In the genomic region with DNA sequence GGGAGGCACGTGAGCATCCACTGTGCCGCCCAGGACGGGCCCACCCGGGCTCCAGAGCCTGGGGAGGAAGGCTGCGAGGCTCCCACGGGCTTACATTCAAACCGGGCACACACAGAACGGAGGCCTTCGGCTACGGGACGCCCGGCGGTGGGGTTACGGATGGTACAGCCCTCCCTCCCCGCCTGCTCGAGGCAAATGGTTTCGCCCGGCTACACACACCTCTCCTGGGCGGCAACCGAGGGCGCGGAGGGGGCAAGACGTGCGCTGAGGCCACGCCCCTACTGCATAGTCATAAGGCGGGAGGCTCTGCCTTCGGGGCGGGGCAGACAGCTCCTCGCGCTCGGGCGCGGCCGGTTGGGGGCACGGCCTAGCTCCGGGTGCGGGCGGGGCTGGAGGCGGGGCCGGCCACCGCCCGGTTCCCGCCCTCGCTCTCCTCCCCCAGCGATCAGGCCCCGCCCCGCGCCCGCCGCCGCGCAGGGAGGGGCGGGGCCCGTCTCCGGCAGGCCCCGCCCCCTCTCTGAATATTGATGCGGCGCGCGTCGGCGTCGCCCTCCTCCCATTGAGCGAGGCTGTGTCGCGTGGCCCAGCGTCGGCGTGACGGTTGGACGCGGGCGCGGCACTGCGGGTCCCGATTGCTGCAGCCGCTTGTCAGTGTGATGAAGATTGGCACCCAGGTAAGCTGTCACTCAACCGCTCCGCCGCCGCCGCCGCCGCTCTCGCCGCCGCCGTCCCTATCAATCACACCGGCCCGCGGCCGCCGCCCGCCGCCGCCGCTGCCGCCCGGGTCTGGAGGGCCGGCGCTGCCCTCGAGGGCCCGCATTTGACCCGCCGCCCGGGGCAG, we compare ENCODE assay signal across 8 cellular contexts. TPM values are rescaled to one million over a fixed set of nuclear protein-coding genes. Genes with fewer than 3 reads are reported as not detected.
A peak's percentile ranks its signal among the peaks of the same experiment; 100 is the strongest.
DNase-seq lines count a peak whose midpoint lies in the region; ATAC-seq, FAIRE-seq and TF ChIP-seq lines count a peak whose summit lies in the region.

A gene with protein sequence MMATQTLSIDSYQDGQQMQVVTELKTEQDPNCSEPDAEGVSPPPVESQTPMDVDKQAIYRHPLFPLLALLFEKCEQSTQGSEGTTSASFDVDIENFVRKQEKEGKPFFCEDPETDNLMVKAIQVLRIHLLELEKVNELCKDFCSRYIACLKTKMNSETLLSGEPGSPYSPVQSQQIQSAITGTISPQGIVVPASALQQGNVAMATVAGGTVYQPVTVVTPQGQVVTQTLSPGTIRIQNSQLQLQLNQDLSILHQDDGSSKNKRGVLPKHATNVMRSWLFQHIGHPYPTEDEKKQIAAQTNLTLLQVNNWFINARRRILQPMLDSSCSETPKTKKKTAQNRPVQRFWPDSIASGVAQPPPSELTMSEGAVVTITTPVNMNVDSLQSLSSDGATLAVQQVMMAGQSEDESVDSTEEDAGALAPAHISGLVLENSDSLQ (plus strand): TSS at position 572 of the 841 bp plus-strand sequence. CDS start 29,820 bp downstream, outside the sequence.

- H3K4me3 Mint-ChIP-seq in activated T-cell treated with anti-CD3 and anti-CD28 coated beads, Interleukin-2, amount 50 U/mL, for 72 hours: peak within 1 kb of the TSS; percentile 90 to 94

- H3K4me1 ChIP-seq in DOHH2 (ENCODE audit: control insufficient read depth, low read length): peaks cover 32% of the 10 kb centered on the region
- peaks cover 8% of the 10 kb centered on the region; the same call in 1 of the 2 replicates for H3K4me1 ChIP-seq in GM23248 (ENCODE audit: insufficient read depth)
- H3K4me1 ChIP-seq in Karpas-422 (ENCODE audit: low read length): peaks cover 25% of the 10 kb centered on the region
- peaks cover 15 to 29% (median 22%) of the 10 kb centered on the region in 4 donors for H3K4me1 ChIP-seq in esophagus muscularis mucosa
- peaks cover 4 to 13% of the 10 kb centered on the region in 2 donors for H3K4me1 ChIP-seq in muscle layer of duodenum (ENCODE audit: control insufficient read depth in 1 of 2, insufficient read depth in 2 of 2, low read length in 2 of 2)

- H3K9me3 ChIP-seq in DOHH2 (ENCODE audit: control insufficient read depth, insufficient read depth, low read length) (no peaks in the 10 kb centered on the region), GM23248 (ENCODE audit: low read depth) (no peaks in the 10 kb centered on the region), Karpas-422 (ENCODE audit: low read length) (no peaks in the 10 kb centered on the region), esophagus muscularis mucosa (no peaks in the 10 kb centered on the region), muscle layer of duodenum (ENCODE audit: control insufficient read depth in 1 of 2, low read length in 2 of 2) (no peaks in the 10 kb centered on the region)

- ATAC-seq in activated T-cell treated with anti-CD3 and anti-CD28 coated beads, Interleukin-2, amount 50 U/mL, for 72 hours (replicated peaks in 1 of 2): peak; percentile 89 to 90

- H3K4me3 ChIP-seq in DOHH2 (ENCODE audit: low read length) (peak within 1 kb of the TSS; percentile 81), GM23248 (peak within 1 kb of the TSS; percentile 85), Karpas-422 (ENCODE audit: low read length) (peak within 1 kb of the TSS; percentile 86), esophagus muscularis mucosa (peak within 1 kb of the TSS; percentile 65 to 99 (median 84)), muscle layer of duodenum (ENCODE audit: low read depth in 1 of 2, low read length in 2 of 2) (peak within 1 kb of the TSS; percentile 68 to 70)

- H3K4me2 ChIP-seq in DOHH2 (ENCODE audit: low read length) (peak within 1 kb of the TSS; percentile 87), GM23248 (ENCODE audit: unreplicated experiment) (peak within 1 kb of the TSS; percentile 97), Karpas-422 (ENCODE audit: low read depth, low read length, poor library complexity, severe bottlenecking) (peak within 1 kb of the TSS; percentile 82)

- H2AFZ ChIP-seq in GM23248 (peak within 1 kb of the TSS; percentile 98), Karpas-422 (ENCODE audit: low read length) (peak within 1 kb of the TSS; percentile 76)

- WGBS in GM23248 (ENCODE audit: low coverage in 1 of 2, low lambda C conversion rate in 2 of 2, missing lambda C conversion rate in 2 of 2), 2 experiments: 1% methylated on average over 49 to 84 of the region's 106 CpGs
- WGBS in esophagus muscularis mucosa: 0% methylated on average over 20 of the region's 106 CpGs

- no peaks in the 10 kb centered on the region for H3K27me3 ChIP-seq in DOHH2 (ENCODE audit: control insufficient read depth, low read length)
- H3K27me3 ChIP-seq in GM23248 (replicated peaks; ENCODE audit: insufficient read depth): no peaks in the 10 kb centered on the region
- no peaks in the 10 kb centered on the region for H3K27me3 ChIP-seq in Karpas-422 (ENCODE audit: low read length)
- H3K27me3 ChIP-seq in esophagus muscularis mucosa: no peaks in the 10 kb centered on the region
- H3K27me3 ChIP-seq in muscle layer of duodenum (ENCODE audit: low read depth, low read length): no peaks in the 10 kb centered on the region

- FAIRE-seq in RCC 7860 (lab: Jason Lieb, UNC): no peak

- TF ChIP-seq CTCF in DOHH2 (IDR thresholded peaks at IDR 0.05; ENCODE audit: low read depth, low read length, poor library complexity, severe bottlenecking) (no peak), esophagus muscularis mucosa (IDR thresholded peaks at IDR 0.05) (peak in 1 of 3 experiments; percentile 15)

- no peak for TF ChIP-seq EP300 in esophagus muscularis mucosa (IDR thresholded peaks at IDR 0.05)

- peak within 1 kb of the TSS; percentile 96 for H3K27ac Mint-ChIP-seq in activated T-cell treated with anti-CD3 and anti-CD28 coated beads, Interleukin-2, amount 50 U/mL, for 72 hours

- peak within 1 kb of the TSS; percentile 42 for H3K27ac ChIP-seq in DOHH2 (ENCODE audit: low read depth, low read length)
- peak within 1 kb of the TSS; percentile 84 for H3K27ac ChIP-seq in GM23248
- peak within 1 kb of the TSS; percentile 65 for H3K27ac ChIP-seq in Karpas-422 (ENCODE audit: low read length)
- peak within 1 kb of the TSS; percentile 95 to 100 (median 98) for H3K27ac ChIP-seq in esophagus muscularis mucosa (replicated peaks in 1 of 4)
- peak within 1 kb of the TSS; percentile 92 for H3K27ac ChIP-seq in muscle layer of duodenum (ENCODE audit: low read length)

- H3K36me3 Mint-ChIP-seq in activated T-cell treated with anti-CD3 and anti-CD28 coated beads, Interleukin-2, amount 50 U/mL, for 72 hours (ENCODE audit: insufficient read depth in 2 of 2): peaks cover 0 to 10% of the 10 kb centered on the region in 2 donors

- intact Hi-C loops in esophagus muscularis mucosa (cut with DNase I): loop anchor here (10.0 kb wide), 2 partner anchors 49 to 79 kb away; a partner anchor contains a TSS

- H3K27me3 Mint-ChIP-seq in activated T-cell treated with anti-CD3 and anti-CD28 coated beads, Interleukin-2, amount 50 U/mL, for 72 hours (ENCODE audit: low read depth): no peaks in the 10 kb centered on the region

- H3K9me3 Mint-ChIP-seq in activated T-cell treated with anti-CD3 and anti-CD28 coated beads, Interleukin-2, amount 50 U/mL, for 72 hours: no peaks in the 10 kb centered on the region

- peaks cover 4% of the 10 kb centered on the region; the same call in 1 of the 2 replicates for H3F3A ChIP-seq in DOHH2 (ENCODE audit: control insufficient read depth, insufficient read depth)
- H3F3A ChIP-seq in GM23248 (ENCODE audit: insufficient read depth): peaks cover 15% of the 10 kb centered on the region; the same call in 1 of the 2 replicates

- peaks cover 18% of the 10 kb centered on the region for H3K36me3 ChIP-seq in DOHH2 (ENCODE audit: control insufficient read depth, low read length)
- no peaks in the 10 kb centered on the region; the same call in 1 of the 2 replicates for H3K36me3 ChIP-seq in GM23248 (ENCODE audit: low read depth)
- H3K36me3 ChIP-seq in Karpas-422 (ENCODE audit: insufficient read depth, low read length): peaks cover 7% of the 10 kb centered on the region
- peaks cover 0 to 4% (median 0%) of the 10 kb centered on the region in 4 donors for H3K36me3 ChIP-seq in esophagus muscularis mucosa
- H3K36me3 ChIP-seq in muscle layer of duodenum (ENCODE audit: control insufficient read depth in 1 of 2, insufficient read depth in 2 of 2, low read length in 2 of 2): no peaks in the 10 kb centered on the region

- no peak for TF ChIP-seq POLR2A in esophagus muscularis mucosa (IDR thresholded peaks at IDR 0.05; ENCODE audit: low read depth)

- H3K9ac ChIP-seq in GM23248 (peak within 1 kb of the TSS; percentile 91), Karpas-422 (ENCODE audit: low read length) (peak within 1 kb of the TSS; percentile 89)

- H3K79me2 ChIP-seq in DOHH2 (ENCODE audit: control insufficient read depth, low read length) (peaks cover 38% of the 10 kb centered on the region), GM23248 (ENCODE audit: insufficient read depth) (peaks cover 40% of the 10 kb centered on the region), Karpas-422 (ENCODE audit: low read length) (peaks cover 26% of the 10 kb centered on the region)

- peak; percentile 100 for DNase-seq in GM23248
- DNase-seq in Karpas-422: peak; percentile 99
- DNase-seq in RCC 7860 (ENCODE audit: low spot score): peak; percentile 97
- peak; percentile 99 to 100 for DNase-seq in activated T-cell treated with anti-CD3 and anti-CD28 coated beads, Interleukin-2, amount 50 U/mL, for 72 hours
- peak; percentile 99 for DNase-seq in esophagus muscularis mucosa (ENCODE audit: extremely low spot score)
- peak; percentile 95 for DNase-seq in stimulated activated CD8-positive, alpha-beta memory T cell treated with anti-CD3 and anti-CD28 coated beads, Interleukin-7, amount 100 ng/mL, for 24 hours (ENCODE audit: low read depth)

- H3K9me2 ChIP-seq in DOHH2 (replicated peaks; ENCODE audit: control insufficient read depth, low read length) (no peaks in the 10 kb centered on the region), GM23248 (ENCODE audit: insufficient read depth) (no peaks in the 10 kb centered on the region), Karpas-422 (replicated peaks; ENCODE audit: insufficient read depth, low read length) (no peaks in the 10 kb centered on the region)

- H3K4me1 Mint-ChIP-seq in activated T-cell treated with anti-CD3 and anti-CD28 coated beads, Interleukin-2, amount 50 U/mL, for 72 hours (ENCODE audit: low read depth): peaks cover 33% of the 10 kb centered on the region

- in situ Hi-C loops in GM23248 (cut with MboI): no loop called here

- H4K20me1 ChIP-seq in DOHH2 (ENCODE audit: control insufficient read depth, insufficient read depth, low read depth, low read length) (no peaks in the 10 kb centered on the region), GM23248 (ENCODE audit: insufficient read depth) (no peaks in the 10 kb centered on the region), Karpas-422 (ENCODE audit: insufficient read depth, low read depth, low read length) (no peaks in the 10 kb centered on the region)

RNA-seq across cellular contexts. Expression of the gene that starts here (rescaled TPM):
- total RNA-seq in GM23248 (2014; rRNA removed; shearing (Covaris generic)): 9.9 and 11.1 TPM in 2 replicates
- polyA plus RNA-seq in GM23248 (2016; fragmentation: Nextera tagmentation; extraction: Ambion mirVana): 25.9 and 28.2 TPM in 2 replicates
- total RNA-seq in Karpas-422 (2014; rRNA removed; shearing (Covaris generic); ENCODE audit: low replicate concordance): 19.7 and 28.1 TPM in 2 replicates
- 10 to 100 TPM; 22.8 to 26.8 TPM for total RNA-seq in activated T-cell treated with anti-CD3 and anti-CD28 coated beads, Interleukin-2, amount 50 U/mL, for 72 hours
- 10 to 100 TPM; 10.3 to 18.7 (median 14.3) TPM for total RNA-seq in esophagus muscularis mucosa

Comparison
In these comparisons a context has a peak if more than half of its experiments do, and no peak if none do; other contexts are left out.
1. Peak in every context shown above with its lines: DNase-seq, ATAC-seq, H3K4me3 ChIP-seq and H3K27ac ChIP-seq.
2. H3K27ac ChIP-seq: peak in every context shown above with its lines; median percentile 98 in esophagus muscularis mucosa; 92 in muscle layer of duodenum; 84 in GM23248; 65 in Karpas-422; 42 in DOHH2.